In the genomic region with DNA sequence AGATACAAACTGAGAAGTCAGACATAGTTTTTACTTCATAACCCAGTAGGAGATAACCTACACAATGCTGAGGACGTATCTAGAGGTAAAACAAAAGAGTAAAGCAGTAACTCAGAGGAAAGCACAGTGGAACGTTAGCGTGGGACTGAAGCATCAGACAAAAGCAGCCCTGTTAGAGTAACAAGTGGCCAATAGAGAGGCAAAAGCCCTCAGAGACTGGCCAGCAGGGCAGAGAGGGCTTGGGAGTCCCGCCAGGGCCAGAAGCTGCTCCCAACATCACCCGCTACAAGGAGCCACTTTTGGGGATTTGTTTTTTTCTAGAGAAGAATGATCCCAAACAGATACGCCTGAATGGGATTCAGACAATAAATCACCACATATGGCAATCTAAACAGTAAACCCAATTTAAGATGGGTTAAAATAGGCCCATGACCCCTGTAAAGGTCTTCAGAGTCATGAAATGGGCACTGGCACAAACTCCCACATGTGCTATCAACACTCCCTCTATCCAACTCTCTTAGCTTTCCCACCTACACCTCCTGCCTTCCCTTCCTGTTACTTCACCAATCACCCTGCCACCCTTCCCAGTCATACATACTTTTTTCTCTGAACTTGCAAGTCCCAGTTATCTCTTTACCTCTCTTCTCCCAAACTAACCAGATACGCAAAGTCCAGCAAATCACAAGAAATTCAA, we compare ENCODE assay signal across 19 cellular contexts. TPM values are rescaled to one million over a fixed set of nuclear protein-coding genes. Genes with fewer than 3 reads are reported as not detected.
A peak's percentile ranks its signal among the peaks of the same experiment; 100 is the strongest.
DNase-seq lines count a peak whose midpoint lies in the region; ATAC-seq and TF ChIP-seq lines count a peak whose summit lies in the region.
"Had no signal": no experiment of that assay in that cellular context is flagged by ENCODE, and none has a peak within 500 bp of the region (broad histone marks: within the 10 kb centered on the region; RNA-seq: fewer than 3 reads in every experiment).

No MANE protein-coding gene starts in this region.

- peaks cover 12% of the 10 kb centered on the region for H3K36me3 ChIP-seq in H7 (replicated peaks; ENCODE audit: control insufficient read depth, insufficient read depth, low read length)
- H3K36me3 ChIP-seq: uterus had no signal

- peak; percentile 92 for DNase-seq in COLO829 (ENCODE audit: low spot score)
- DNase-seq in foreskin melanocyte: peak; percentile 48
- peak; percentile 96 for DNase-seq in pons (ENCODE audit: low spot score)
- no peak for DNase-seq in OCI-M1 (lab: John Stamatoyannopoulos, UW)
- no peak for DNase-seq in H7
- DNase-seq: activated B cell treated with CpG ODN at 0.5 μM for 24 hours; effector memory CD4-positive, alpha-beta T cell; foreskin keratinocyte; GM23248; islet precursor cell; NCI-H146; NCI-H510A; stimulated activated CD4-positive, alpha-beta T cell treated with anti-CD3 and anti-CD28 coated beads, Interleukin-2, amount 100 ng/mL, for 24 hours; stimulated activated CD8-positive, alpha-beta memory T cell treated with anti-CD3 and anti-CD28 coated beads, Interleukin-4, amount 100 ng/mL, for 48 hours; uterus had no signal

- H3K4me3 ChIP-seq in H7 (ENCODE audit: insufficient read depth, low read depth, low read length): no peak overlapping the region
- H3K4me3 ChIP-seq: GM23248, uterus had no signal

- no peak for ATAC-seq in HG02610 (IDR thresholded peaks at IDR 0.05; ENCODE audit: unreplicated experiment)
- ATAC-seq: foreskin keratinocyte had no signal

- TF ChIP-seq CTCF in VCaP (conservative IDR thresholded peaks at IDR 0.05): no peak

- H3K27ac ChIP-seq in VCaP: peak overlapping the region; percentile 59
- H3K27ac ChIP-seq: C4-2B, foreskin keratinocyte, GM23248, KMS-11, uterus had no signal

- no peaks in the 10 kb centered on the region for H3K27me3 ChIP-seq in H7 (ENCODE audit: control insufficient read depth, insufficient read depth, low read length)
- H3K27me3 ChIP-seq: foreskin keratinocyte, uterus had no signal

RNA-seq across cellular contexts. Expression of a gene that starts 17.2 kb away (rescaled TPM):
- total RNA-seq in H7 (2014; rRNA removed; shearing (Covaris generic)): 30.7 and 39.4 TPM in 2 replicates

RNA-seq across cellular contexts. Expression of a gene that starts 19.6 kb away (rescaled TPM):
- 43.0 and 46.9 TPM in 2 replicates for total RNA-seq in H7 (2014; rRNA removed; shearing (Covaris generic))

Comparison
In these comparisons a context has a peak if more than half of its experiments do, and no peak if none do; other contexts are left out.
1. DNase-seq: peak in COLO829 (single experiment), foreskin melanocyte (single experiment) and pons (single experiment); none in OCI-M1 (single experiment) and H7 (single experiment).